13 cellular contexts compared by ENCODE assay signal in the genomic region with DNA sequence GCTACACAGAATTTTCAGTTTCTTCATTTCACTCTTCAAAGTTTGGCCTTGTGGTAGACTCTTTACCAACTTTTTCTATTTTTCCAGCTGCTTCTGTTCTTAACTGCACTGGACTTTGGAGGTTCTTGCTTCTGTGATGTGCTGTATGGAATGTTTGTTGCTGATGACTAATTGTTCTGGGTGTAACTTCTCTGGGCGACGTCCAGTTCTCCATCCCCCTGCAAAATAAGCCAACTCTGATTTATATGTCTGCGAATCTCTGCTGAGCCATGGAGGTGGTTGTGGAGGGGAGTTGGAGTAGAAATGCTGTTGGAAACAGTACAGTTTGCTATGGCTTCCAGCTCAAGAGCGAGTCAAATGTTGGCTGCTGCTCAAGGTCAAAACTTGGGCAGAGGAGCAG.
DNase-seq lines count a peak whose midpoint lies in the region; ATAC-seq, FAIRE-seq and TF ChIP-seq lines count a peak whose summit lies in the region.
"Had no signal": no experiment of that assay in that cellular context is flagged by ENCODE, and none has a peak within 500 bp of the region (broad histone marks: within the 10 kb centered on the region; RNA-seq: fewer than 3 reads in every experiment).

No MANE protein-coding gene starts in this region.

- H3K4me1 Mint-ChIP-seq in WTC11, result peaks cover 49% of the 10 kb centered on the region

- H3K4me3 Mint-ChIP-seq in WTC11, result no peak overlapping the region

- H3K27me3 Mint-ChIP-seq in WTC11 (ENCODE audit: low read depth), result no peaks in the 10 kb centered on the region; the same call in 1 of the 2 replicates

- TF ChIP-seq POLR2A in esophagus squamous epithelium (IDR thresholded peaks at IDR 0.05) (no peak), lower leg skin (IDR thresholded peaks at IDR 0.05) (no peak)

- H3K27ac Mint-ChIP-seq in WTC11, result peak overlapping the region; percentile 64; the same call in 1 of the 2 replicates

- peaks cover 7% of the 10 kb centered on the region; the same call in 1 of the 2 replicates for H3K36me3 Mint-ChIP-seq in WTC11

- peaks cover 0 to 11% (median 0%) of the 10 kb centered on the region in 9 donors for H3K4me1 ChIP-seq in heart right ventricle
- peaks cover 5 to 7% of the 10 kb centered on the region in 2 donors for H3K4me1 ChIP-seq in small intestine (ENCODE audit: control insufficient read depth in 2 of 2, insufficient read depth in 1 of 2, low read depth in 1 of 2, low read length in 1 of 2)
- H3K4me1 ChIP-seq in esophagus squamous epithelium, result peaks cover 7 to 37% (median 13%) of the 10 kb centered on the region in 3 donors

- ATAC-seq in WTC11 (no peak), heart right ventricle (peak in 5 of 8 donors; percentile 58 to 86 (median 70)), HG03460 (IDR thresholded peaks at IDR 0.05; ENCODE audit: unreplicated experiment) (no peak)

- TF ChIP-seq CTCF in WTC11 (IDR thresholded peaks at IDR 0.05) (no peak), heart right ventricle (IDR thresholded peaks at IDR 0.05) (no peak), esophagus squamous epithelium (IDR thresholded peaks at IDR 0.05) (no peak), lower leg skin (IDR thresholded peaks at IDR 0.05) (no peak)

- intact Hi-C loops in heart right ventricle (cut with DNase I), result no loop called here
- intact Hi-C loops in esophagus squamous epithelium (cut with DNase I), result no loop called here
- intact Hi-C loops in lower leg skin (cut with DNase I; ENCODE audit: low total_unique reads), result no loop called here

- no peak overlapping the region for H3K4me3 ChIP-seq in heart right ventricle
- H3K4me3 ChIP-seq in small intestine (ENCODE audit: low read depth in 1 of 2, low read length in 2 of 2), result no peak overlapping the region
- no peak overlapping the region for H3K4me3 ChIP-seq in esophagus squamous epithelium
- H3K4me3 ChIP-seq in lower leg skin (ENCODE audit: low read depth, poor library complexity, severe bottlenecking), result no peak overlapping the region
- H3K4me3 ChIP-seq: Peyer's patch had no signal

- POLR2A ChIA-PET in WTC11 (lab: Charles Lee), result no interaction called here

- DNase-seq in H4 (ENCODE audit: low spot score), result peak; percentile 37
- no peak for DNase-seq in WTC11 (ENCODE audit: low spot score)
- DNase-seq in heart right ventricle, result peak in 1 of 2 donors; percentile 7
- peak; percentile 80 for DNase-seq in small intestine
- DNase-seq in esophagus squamous epithelium (lab: John Stamatoyannopoulos, UW), result no peak
- DNase-seq in pons (ENCODE audit: low spot score), result no peak
- no peak for DNase-seq in lower leg skin (ENCODE audit: low spot score in 2 of 2)
- DNase-seq: activated CD4-positive, alpha-beta T cell treated with anti-CD3 and anti-CD28 coated beads for 4 hours; activated naive CD4-positive, alpha-beta T cell treated with anti-CD3 and anti-CD28 coated beads, Interleukin-2, amount 50 U/mL, for 16 hours; NCI-H1694 treated with DMSO at 0.1 percent for 48 hours; Peyer's patch had no signal

- no peaks in the 10 kb centered on the region for H3K9me3 ChIP-seq in heart right ventricle
- H3K9me3 ChIP-seq in small intestine (ENCODE audit: control insufficient read depth, low read depth), result no peaks in the 10 kb centered on the region
- H3K9me3 ChIP-seq in esophagus squamous epithelium, result no peaks in the 10 kb centered on the region
- H3K9me3 ChIP-seq: Peyer's patch had no signal

- CTCF ChIA-PET in WTC11 (lab: Charles Lee), result no interaction called here

- 65 to 69% methylated on average over 4 of the region's 4 CpGs for WGBS in heart right ventricle, 2 donors
- WGBS in small intestine, 3 donors, result 33 to 56% (median 38%) methylated on average over 4 of the region's 4 CpGs
- WGBS in esophagus squamous epithelium, 2 donors, result 51 to 57% methylated on average over 3 to 4 of the region's 4 CpGs
- 18 to 35% methylated on average over 4 of the region's 4 CpGs for WGBS in lower leg skin, 2 donors

- no peak for FAIRE-seq in small intestine (lab: Jason Lieb, UNC)
- FAIRE-seq: endometrium had no signal

- H3K27ac ChIP-seq in heart right ventricle (peak overlapping the region in 3 of 10 donors; percentile 19 to 69 (median 45)), small intestine (ENCODE audit: low read depth in 1 of 2, low read length in 1 of 2) (no peak overlapping the region), esophagus squamous epithelium (peak overlapping the region in 1 of 4 donors; percentile 9)

- H3K36me3 ChIP-seq in heart right ventricle, result no peaks in the 10 kb centered on the region
- H3K36me3 ChIP-seq in small intestine (ENCODE audit: control insufficient read depth in 2 of 2, insufficient read depth in 2 of 2, low read length in 2 of 2), result no peaks in the 10 kb centered on the region
- H3K36me3 ChIP-seq in esophagus squamous epithelium, result no peaks in the 10 kb centered on the region
- H3K36me3 ChIP-seq: Peyer's patch had no signal

- H3K9me3 Mint-ChIP-seq in WTC11, result peaks cover 16% of the 10 kb centered on the region

- no peaks in the 10 kb centered on the region for H3K27me3 ChIP-seq in heart right ventricle
- no peaks in the 10 kb centered on the region for H3K27me3 ChIP-seq in small intestine (ENCODE audit: control insufficient read depth in 2 of 2, insufficient read depth in 2 of 2, low read length in 2 of 2)
- H3K27me3 ChIP-seq in esophagus squamous epithelium, result no peaks in the 10 kb centered on the region
- H3K27me3 ChIP-seq: Peyer's patch had no signal

TF ChIP-seq in WTC11, 78 proteins besides CTCF, POLR2A, EP300 and RAD21:
- TF ChIP-seq SP1 (CRISPR knock-in tag; conservative IDR thresholded peaks at IDR 0.05) (no peak), NFE2L1 (CRISPR knock-in tag; IDR thresholded peaks at IDR 0.05) (no peak)
- TF ChIP-seq, protein P1, sequence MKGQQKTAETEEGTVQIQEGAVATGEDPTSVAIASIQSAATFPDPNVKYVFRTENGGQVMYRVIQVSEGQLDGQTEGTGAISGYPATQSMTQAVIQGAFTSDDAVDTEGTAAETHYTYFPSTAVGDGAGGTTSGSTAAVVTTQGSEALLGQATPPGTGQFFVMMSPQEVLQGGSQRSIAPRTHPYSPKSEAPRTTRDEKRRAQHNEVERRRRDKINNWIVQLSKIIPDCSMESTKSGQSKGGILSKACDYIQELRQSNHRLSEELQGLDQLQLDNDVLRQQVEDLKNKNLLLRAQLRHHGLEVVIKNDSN (CRISPR knock-in tag; IDR thresholded peaks at IDR 0.05), result no peak

Comparison
In these comparisons a context has a peak if more than half of its experiments do, and no peak if none do; other contexts are left out.
1. DNase-seq: peak in H4 (single experiment) and small intestine (single experiment); none in WTC11 (single experiment), esophagus squamous epithelium (single experiment), pons (single experiment) and lower leg skin (0 of 2).
2. ATAC-seq: peak in heart right ventricle (5 of 8); none in WTC11 (single experiment) and HG03460 (single experiment).